1 cellular context compared by ENCODE assay signal in genomic region chr4:37985730-37986275, GRCh38.
TF ChIP-seq lines count a peak whose summit lies in the region.

No MANE protein-coding gene starts in this region.

TF ChIP-seq in GM12878, 131 proteins besides CTCF, POLR2A, EP300 and RAD21:
- TF ChIP-seq TCF7 (IDR thresholded peaks at IDR 0.05; ENCODE audit: borderline replicate concordance) (peak; percentile 25; the same call in 1 of the 2 replicates), NFYA (IDR thresholded peaks at IDR 0.05; ENCODE audit: borderline replicate concordance, low read depth, low read length) (no peak), CREM (IDR thresholded peaks at IDR 0.05; ENCODE audit: low read depth) (peak; percentile 33; the same call in 1 of the 2 replicates), TCF12 (IDR thresholded peaks at IDR 0.05; ENCODE audit: low read depth, low read length) (no peak), CUX1 (IDR thresholded peaks at IDR 0.05; ENCODE audit: insufficient replicate concordance, low read depth, low read length) (no peak), RUNX3 (IDR thresholded peaks at IDR 0.05; ENCODE audit: low read length) (peak; percentile 63; the same call in 1 of the 2 replicates), IRF4 (IDR thresholded peaks at IDR 0.05; ENCODE audit: low read depth, low read length) (no peak), NFIC (IDR thresholded peaks at IDR 0.05; ENCODE audit: low read depth, low read length) (peak; percentile 42; the same call in 1 of the 2 replicates), TBL1XR1 (IDR thresholded peaks at IDR 0.05; ENCODE audit: low read depth, low read length) (no peak), RAD51 (IDR thresholded peaks at IDR 0.05) (no peak), POLR2AphosphoS5 (IDR thresholded peaks at IDR 0.05; ENCODE audit: low read length) (no peak), GATAD2B (conservative IDR thresholded peaks at IDR 0.05; ENCODE audit: low read depth) (no peak), E2F8 (IDR thresholded peaks at IDR 0.05; ENCODE audit: low read depth, partially characterized antibody) (no peak), ZNF622 (IDR thresholded peaks at IDR 0.05) (no peak), ZBTB11 (CRISPR knock-in tag; IDR thresholded peaks at IDR 0.05) (no peak), BCL11A (IDR thresholded peaks at IDR 0.05; ENCODE audit: low read depth, low read length) (no peak), IRF5 (IDR thresholded peaks at IDR 0.05; ENCODE audit: borderline replicate concordance) (no peak), FOS (IDR thresholded peaks at IDR 0.05; ENCODE audit: borderline replicate concordance, extremely low read depth, insufficient read length) (no peak), HDAC6 (IDR thresholded peaks at IDR 0.05; ENCODE audit: unreplicated experiment) (no peak), IKZF2 (IDR thresholded peaks at IDR 0.05) (no peak), ATF2 (IDR thresholded peaks at IDR 0.05; ENCODE audit: low read length) (no peak)
